ENCODE assay signal across 8 cellular contexts in genomic region chr16:82031116-82032084, GRCh38. TPM values are rescaled to one million over a fixed set of nuclear protein-coding genes. Genes with fewer than 3 reads are reported as not detected.
DNase-seq lines count a peak whose midpoint lies in the region; ATAC-seq and TF ChIP-seq lines count a peak whose summit lies in the region.

No MANE protein-coding gene starts in this region.

- peak; percentile 89 for TF ChIP-seq CTCF in AG10803 (conservative IDR thresholded peaks at IDR 0.05; ENCODE audit: low read length)
- peak; percentile 43 for TF ChIP-seq CTCF in OCI-LY3 (IDR thresholded peaks at IDR 0.05; ENCODE audit: low read depth, low read length)
- peak; percentile 66 to 84 for TF ChIP-seq CTCF in fibroblast of lung (conservative IDR thresholded peaks at IDR 0.05 in 1 of 2, IDR thresholded peaks at IDR 0.05 in 1 of 2; ENCODE audit: low read depth in 1 of 2, low read length in 2 of 2)
- TF ChIP-seq CTCF in smooth muscle cell (IDR thresholded peaks at IDR 0.05; ENCODE audit: borderline replicate concordance, insufficient read depth, poor library complexity, severe bottlenecking) = peak; percentile 63
- TF ChIP-seq CTCF in vagina (IDR thresholded peaks at IDR 0.05) = peak in 1 of 3 experiments; percentile 35

- no peaks in the 10 kb centered on the region for H3K79me2 ChIP-seq in OCI-LY3 (ENCODE audit: low read length)
- H3K79me2 ChIP-seq in fibroblast of lung (ENCODE audit: control insufficient read depth, insufficient read depth, low read length) = no peaks in the 10 kb centered on the region
- H3K79me2 ChIP-seq in smooth muscle cell (ENCODE audit: low read depth) = no peaks in the 10 kb centered on the region

- intact Hi-C loops in vagina (cut with DNase I) (no loop called here), cardiac septum (cut with DNase I) (no loop called here)

- H3K27ac ChIP-seq in OCI-LY3 (ENCODE audit: low read length) (no peak overlapping the region), fibroblast of lung (ENCODE audit: insufficient read depth, low read length) (no peak overlapping the region), smooth muscle cell (ENCODE audit: low read depth) (no peak overlapping the region), vagina (no peak overlapping the region)

- H3K9ac ChIP-seq in OCI-LY3 (ENCODE audit: low read length) (no peak overlapping the region), fibroblast of lung (ENCODE audit: insufficient read depth, low read length) (no peak overlapping the region), smooth muscle cell (ENCODE audit: low read depth) (no peak overlapping the region)

- H3F3A ChIP-seq in smooth muscle cell (ENCODE audit: low read depth) = no peaks in the 10 kb centered on the region

- ATAC-seq in GM21528 (IDR thresholded peaks at IDR 0.05; ENCODE audit: low FRiP score, unreplicated experiment) = no peak

- no peak for TF ChIP-seq POLR2A in vagina (IDR thresholded peaks at IDR 0.05)

- peaks cover 43% of the 10 kb centered on the region for H3K27me3 ChIP-seq in OCI-LY3 (ENCODE audit: low read depth, low read length)
- no peaks in the 10 kb centered on the region for H3K27me3 ChIP-seq in fibroblast of lung (ENCODE audit: control insufficient read depth, insufficient read depth, low read length)
- peaks cover 9% of the 10 kb centered on the region for H3K27me3 ChIP-seq in smooth muscle cell (ENCODE audit: low read depth)
- H3K27me3 ChIP-seq in vagina = no peaks in the 10 kb centered on the region

- H3K4me2 ChIP-seq in OCI-LY3 (ENCODE audit: low read length) (no peak overlapping the region), fibroblast of lung (ENCODE audit: extremely low read depth, insufficient read depth, low read length) (no peak overlapping the region), smooth muscle cell (no peak overlapping the region)

- H4K20me1 ChIP-seq in OCI-LY3 (ENCODE audit: insufficient read depth, low read length) (no peaks in the 10 kb centered on the region), fibroblast of lung (ENCODE audit: control insufficient read depth, extremely low read depth, insufficient read depth, low read length) (no peaks in the 10 kb centered on the region), smooth muscle cell (ENCODE audit: low read depth) (no peaks in the 10 kb centered on the region)

- H2AFZ ChIP-seq in OCI-LY3 (ENCODE audit: low read depth, low read length) (no peak overlapping the region), fibroblast of lung (ENCODE audit: low read length) (peak overlapping the region; percentile 43), smooth muscle cell (ENCODE audit: low read depth) (no peak overlapping the region)

- DNase-seq in AG10803 (ENCODE audit: low read depth) = peak; percentile 83
- peak; percentile 63 for DNase-seq in H4 (ENCODE audit: low spot score)
- DNase-seq in fibroblast of lung (ENCODE audit: low read depth in 2 of 2) = peak; percentile 70 to 74
- no peak for DNase-seq in smooth muscle cell (lab: John Stamatoyannopoulos, UW; ENCODE audit: unreplicated experiment)
- no peak for DNase-seq in vagina (ENCODE audit: extremely low spot score in 2 of 2)
- no peak for DNase-seq in cardiac septum (ENCODE audit: low spot score)

- no peaks in the 10 kb centered on the region for H3K9me3 ChIP-seq in OCI-LY3 (ENCODE audit: insufficient read depth, low read length)
- no peaks in the 10 kb centered on the region for H3K9me3 ChIP-seq in fibroblast of lung (ENCODE audit: control insufficient read depth, insufficient read depth, low read depth, low read length)
- no peaks in the 10 kb centered on the region for H3K9me3 ChIP-seq in smooth muscle cell (replicated peaks; ENCODE audit: low read depth)
- H3K9me3 ChIP-seq in vagina = no peaks in the 10 kb centered on the region

- H3K4me3 ChIP-seq in AG10803 (ENCODE audit: low read length) (no peak overlapping the region), OCI-LY3 (ENCODE audit: low read length) (no peak overlapping the region), fibroblast of lung (replicated peaks in 1 of 4; ENCODE audit: control extremely low read depth in 1 of 4, insufficient read depth in 1 of 4, low read depth in 3 of 4, low read length in 4 of 4) (no peak overlapping the region), smooth muscle cell (no peak overlapping the region), vagina (no peak overlapping the region)

- H3K36me3 ChIP-seq in OCI-LY3 (replicated peaks; ENCODE audit: low read depth, low read length) (no peaks in the 10 kb centered on the region), fibroblast of lung (ENCODE audit: control insufficient read depth, insufficient read depth, low read length) (no peaks in the 10 kb centered on the region), smooth muscle cell (ENCODE audit: low read depth) (no peaks in the 10 kb centered on the region), vagina (no peaks in the 10 kb centered on the region)

- 76% methylated on average over 13 of the region's 13 CpGs for WGBS in smooth muscle cell (ENCODE audit: low lambda C conversion rate)

- H3K4me1 ChIP-seq in OCI-LY3 (ENCODE audit: low read length) (no peaks in the 10 kb centered on the region), fibroblast of lung (ENCODE audit: control insufficient read depth, extremely low read depth, insufficient read depth, low read length) (peaks cover 4% of the 10 kb centered on the region), smooth muscle cell (ENCODE audit: low read depth) (no peaks in the 10 kb centered on the region), vagina (peaks cover 7% of the 10 kb centered on the region)

RNA-seq across cellular contexts. Expression of gene HSD17B2, which starts 3.7 kb away (rescaled TPM):
- 1.0 and 1.1 TPM in 2 replicates for total RNA-seq in H4 (2014; rRNA removed; shearing (Covaris generic))
- 0.33 TPM in 1 of 2 replicates, not detected in the other for total RNA-seq in fibroblast of lung
- 1.6 and 8.0 TPM in 2 replicates for polyA plus RNA-seq in fibroblast of lung
- 0.89 and 7.2 TPM in 2 replicates for polyA plus RNA-seq in fibroblast of lung (2012)
- 3.9 and 35.3 TPM in 2 replicates for polyA minus RNA-seq in fibroblast of lung (ENCODE audit: low replicate concordance)
- total RNA-seq in smooth muscle cell = 20.5 and 21.8 TPM in 2 replicates
- 21.9 and 33.9 TPM in 2 replicates for polyA plus RNA-seq in smooth muscle cell
- total RNA-seq in vagina = 2.9 TPM
- not detected for total RNA-seq in cardiac septum

RNA-seq across cellular contexts. Expression of gene SDR42E1, which starts 20.1 kb away (rescaled TPM):
- total RNA-seq in H4 (2014; rRNA removed; shearing (Covaris generic)) = not detected in 2 replicates
- total RNA-seq in fibroblast of lung = 0.77 and 1.8 TPM in 2 replicates
- polyA plus RNA-seq in fibroblast of lung = 0.62 and 1.0 TPM in 2 replicates
- 0.42 and 0.86 TPM in 2 replicates for polyA plus RNA-seq in fibroblast of lung (2012)
- polyA minus RNA-seq in fibroblast of lung (ENCODE audit: low replicate concordance) = 2.5 and 6.8 TPM in 2 replicates
- total RNA-seq in smooth muscle cell = not detected in 2 replicates
- polyA plus RNA-seq in smooth muscle cell = not detected in 2 replicates
- total RNA-seq in vagina = 4.2 TPM
- 0.22 TPM for total RNA-seq in cardiac septum

Comparison
In these comparisons a context has a peak if more than half of its experiments do, and no peak if none do; other contexts are left out.
1. DNase-seq: peak in AG10803 (single experiment), H4 (single experiment) and fibroblast of lung (2 of 2); none in smooth muscle cell (single experiment), vagina (0 of 2) and cardiac septum (single experiment).